In the genomic region with DNA sequence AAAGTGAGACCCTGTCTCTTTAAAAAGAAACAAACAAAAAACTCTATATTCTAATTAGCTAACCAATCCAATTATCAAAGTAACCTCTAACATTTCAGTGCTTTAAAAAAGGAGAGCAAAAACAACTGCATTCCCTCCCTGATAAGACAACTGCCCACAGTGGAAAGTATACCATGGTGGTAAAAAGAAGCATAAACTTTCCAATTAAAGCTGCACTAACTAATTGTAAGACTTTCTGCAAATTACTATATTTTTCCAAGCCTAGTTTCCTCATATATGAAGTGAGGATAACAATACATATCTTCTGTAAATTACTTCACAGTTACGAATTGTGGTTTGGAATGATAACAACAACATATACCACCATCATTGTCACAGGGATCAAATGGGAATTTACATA, we compare ENCODE assay signal across 20 cellular contexts.
"Had no signal": no experiment of that assay in that cellular context is flagged by ENCODE, and none has a peak within 500 bp of the region (broad histone marks: within the 10 kb centered on the region; RNA-seq: fewer than 3 reads in every experiment).

No MANE protein-coding gene starts in this region.

- H3K4me3 ChIP-seq: esophagus muscularis mucosa, gastroesophageal sphincter, heart left ventricle, left ventricle myocardium inferior, prostate gland, right atrium auricular region, testis, upper lobe of right lung had no signal

- H3K27me3 ChIP-seq: esophagus muscularis mucosa, gastroesophageal sphincter, heart left ventricle, right atrium auricular region, testis, upper lobe of right lung had no signal

- H3K27ac Mint-ChIP-seq: activated CD4-positive, alpha-beta T cell treated with anti-CD3 and anti-CD28 coated beads, Interleukin-2, amount 10 ng/mL, durations not matched to agents 7 days and 5 days; activated naive CD4-positive, alpha-beta T cell treated with anti-CD3 and anti-CD28 coated beads, Interleukin-2, amount 10 ng/mL, durations not matched to agents 7 days and 5 days had no signal

- H3K27ac ChIP-seq: esophagus muscularis mucosa, gastroesophageal sphincter, heart left ventricle, left ventricle myocardium inferior, prostate gland, right atrium auricular region, testis, upper lobe of right lung had no signal

- H3K27me3 Mint-ChIP-seq: activated CD4-positive, alpha-beta T cell treated with anti-CD3 and anti-CD28 coated beads, Interleukin-2, amount 10 ng/mL, durations not matched to agents 7 days and 5 days; activated naive CD4-positive, alpha-beta T cell treated with anti-CD3 and anti-CD28 coated beads, Interleukin-2, amount 10 ng/mL, durations not matched to agents 7 days and 5 days had no signal

- H3K9me3 ChIP-seq: esophagus muscularis mucosa, gastroesophageal sphincter, heart left ventricle, left ventricle myocardium inferior, prostate gland, right atrium auricular region, testis, upper lobe of right lung had no signal

- ATAC-seq: gastroesophageal sphincter, heart left ventricle, SK-N-SH treated with all-trans-retinoic acid at 6 μM for 48 hours, upper lobe of right lung had no signal

- H3K36me3 ChIP-seq: prostate gland, upper lobe of right lung had no signal

- H3K4me1 ChIP-seq: prostate gland, right atrium auricular region, testis, upper lobe of right lung had no signal

- H3K4me3 Mint-ChIP-seq: activated CD4-positive, alpha-beta T cell treated with anti-CD3 and anti-CD28 coated beads, Interleukin-2, amount 10 ng/mL, durations not matched to agents 7 days and 5 days; activated naive CD4-positive, alpha-beta T cell treated with anti-CD3 and anti-CD28 coated beads, Interleukin-2, amount 10 ng/mL, durations not matched to agents 7 days and 5 days; neural crest cell had no signal

- DNase-seq: activated CD4-positive, alpha-beta T cell treated with anti-CD3 and anti-CD28 coated beads, Interleukin-2, amount 10 ng/mL, durations not matched to agents 7 days and 5 days; activated naive CD4-positive, alpha-beta T cell treated with anti-CD3 and anti-CD28 coated beads, Interleukin-2, amount 10 ng/mL, durations not matched to agents 7 days and 5 days; amniotic stem cell; effector CD4-positive, alpha-beta T cell; heart left ventricle; kidney glomerular epithelial cell; left ventricle myocardium inferior; mammary epithelial cell; stimulated activated CD4-positive, alpha-beta T cell treated with anti-CD3 and anti-CD28 coated beads, Interleukin-2, amount 100 ng/mL, for 24 hours; stimulated activated naive CD4-positive, alpha-beta T cell treated with Interleukin-2 at 50 U/mL for 16 hours; T-helper 1 cell; T-helper 9 cell; testis; upper lobe of right lung had no signal

- H3K4me1 Mint-ChIP-seq: activated naive CD4-positive, alpha-beta T cell treated with anti-CD3 and anti-CD28 coated beads, Interleukin-2, amount 10 ng/mL, durations not matched to agents 7 days and 5 days had no signal

- H3K9me3 Mint-ChIP-seq: activated CD4-positive, alpha-beta T cell treated with anti-CD3 and anti-CD28 coated beads, Interleukin-2, amount 10 ng/mL, durations not matched to agents 7 days and 5 days; activated naive CD4-positive, alpha-beta T cell treated with anti-CD3 and anti-CD28 coated beads, Interleukin-2, amount 10 ng/mL, durations not matched to agents 7 days and 5 days; neural crest cell had no signal
